Comparison of ENCODE assay signal across 18 cellular contexts in genomic region chr9:20593551-20593950, GRCh38. TPM values are rescaled to one million over a fixed set of nuclear protein-coding genes. Genes with fewer than 3 reads are reported as not detected.
A peak's percentile ranks its signal among the peaks of the same experiment; 100 is the strongest.
DNase-seq lines count a peak whose midpoint lies in the region; ATAC-seq and TF ChIP-seq lines count a peak whose summit lies in the region.
"Had no signal": no experiment of that assay in that cellular context is flagged by ENCODE, and none has a peak within 500 bp of the region (broad histone marks: within the 10 kb centered on the region; RNA-seq: fewer than 3 reads in every experiment).

No MANE protein-coding gene starts in this region.

- no CpG with 5 or more reads among the region's 2 CpGs for WGBS in trophoblast cell (ENCODE audit: extremely low coverage, insufficient coverage, insufficient read length)

- no peak overlapping the region for H3K9ac ChIP-seq in fibroblast of lung (ENCODE audit: insufficient read depth, low read length)
- H3K9ac ChIP-seq in trophoblast cell (ENCODE audit: low read length): no peak overlapping the region
- H3K9ac ChIP-seq: parathyroid adenoma had no signal

- H2AFZ ChIP-seq in fibroblast of lung (ENCODE audit: low read length): no peak overlapping the region
- no peak overlapping the region for H2AFZ ChIP-seq in trophoblast cell (ENCODE audit: insufficient read depth, low read length, poor library complexity)
- H2AFZ ChIP-seq: parathyroid adenoma had no signal

- DNase-seq in EL (peak; percentile 61), RPMI7951 (ENCODE audit: low read depth) (peak; percentile 26), fibroblast of lung (ENCODE audit: low read depth in 2 of 2) (peak; percentile 76 to 85), putamen (ENCODE audit: low spot score) (peak; percentile 61), trophoblast cell (no peak), cerebellar nuclear complex (lab: John Stamatoyannopoulos, UW) (no peak)
- DNase-seq: activated CD4-positive, CD25-positive, alpha-beta regulatory T cell; activated CD8-positive, alpha-beta memory T cell treated with anti-CD3 and anti-CD28 coated beads, Interleukin-2, amount 50 U/mL, for 48 hours; adrenal gland; effector memory CD4-positive, alpha-beta T cell; Kasumi-1; mesendoderm; stimulated activated CD4-positive, alpha-beta T cell treated with anti-CD3 and anti-CD28 coated beads, Interleukin-4, amount 100 ng/mL, for 1 hour; stimulated activated naive CD4-positive, alpha-beta T cell treated with Interleukin-2 at 50 U/mL for 16 hours had no signal

- H3K4ac ChIP-seq in trophoblast cell (ENCODE audit: low read depth, low read length): no peak overlapping the region

- TF ChIP-seq CTCF in fibroblast of lung (conservative IDR thresholded peaks at IDR 0.05 in 1 of 2, IDR thresholded peaks at IDR 0.05 in 1 of 2; ENCODE audit: low read depth in 1 of 2, low read length in 2 of 2): no peak

- no peak overlapping the region for H3K14ac ChIP-seq in trophoblast cell (ENCODE audit: low read length)

- H2BK12ac ChIP-seq in trophoblast cell (ENCODE audit: low read length): no peak overlapping the region

- H3K27ac ChIP-seq in fibroblast of lung (ENCODE audit: insufficient read depth, low read length) (peak overlapping the region; percentile 39), trophoblast cell (ENCODE audit: low read depth, low read length) (no peak overlapping the region)
- H3K27ac ChIP-seq: adrenal gland, C4-2B, parathyroid adenoma had no signal

- H2BK5ac ChIP-seq in trophoblast cell (ENCODE audit: low read depth, low read length, poor library complexity): no peak overlapping the region

- no peak for ATAC-seq in GM18502 (IDR thresholded peaks at IDR 0.05; ENCODE audit: poor library complexity, unreplicated experiment)
- no peak for ATAC-seq in HG03108 (IDR thresholded peaks at IDR 0.05; ENCODE audit: unreplicated experiment)

- H4K12ac ChIP-seq in trophoblast cell (ENCODE audit: low read depth, low read length): no peak overlapping the region

- no peaks in the 10 kb centered on the region for H3K79me1 ChIP-seq in trophoblast cell (ENCODE audit: low read length)

- peaks cover 6% of the 10 kb centered on the region for H3K79me2 ChIP-seq in fibroblast of lung (ENCODE audit: control insufficient read depth, insufficient read depth, low read length)
- no peaks in the 10 kb centered on the region for H3K79me2 ChIP-seq in trophoblast cell (ENCODE audit: control insufficient read depth, insufficient read depth, low read length, poor library complexity)

- H3K9me3 ChIP-seq in fibroblast of lung (ENCODE audit: control insufficient read depth, insufficient read depth, low read depth, low read length) (no peaks in the 10 kb centered on the region), trophoblast cell (ENCODE audit: insufficient read depth, low read depth, low read length) (no peaks in the 10 kb centered on the region)
- H3K9me3 ChIP-seq: adrenal gland had no signal

- H3K4me3 ChIP-seq in fibroblast of lung (replicated peaks in 1 of 4; ENCODE audit: control extremely low read depth in 1 of 4, insufficient read depth in 1 of 4, low read depth in 3 of 4, low read length in 4 of 4) (no peak overlapping the region), trophoblast cell (ENCODE audit: low read depth, low read length) (no peak overlapping the region)
- H3K4me3 ChIP-seq: adrenal gland had no signal

- H4K91ac ChIP-seq in trophoblast cell (ENCODE audit: low read depth, low read length): no peak overlapping the region

- no peak overlapping the region for H2BK120ac ChIP-seq in trophoblast cell (ENCODE audit: insufficient read depth, low read length, poor library complexity)

- no peak overlapping the region for H3K4me2 ChIP-seq in fibroblast of lung (ENCODE audit: extremely low read depth, insufficient read depth, low read length)
- H3K4me2 ChIP-seq in trophoblast cell (ENCODE audit: low read length): no peak overlapping the region

- no peak overlapping the region for H4K8ac ChIP-seq in trophoblast cell (ENCODE audit: low read depth, low read length)

- H3K27me3 ChIP-seq in fibroblast of lung (ENCODE audit: control insufficient read depth, insufficient read depth, low read length) (no peaks in the 10 kb centered on the region), trophoblast cell (ENCODE audit: insufficient read depth, low read length) (no peaks in the 10 kb centered on the region)
- H3K27me3 ChIP-seq: adrenal gland had no signal

- no peak overlapping the region for H3K23ac ChIP-seq in trophoblast cell (ENCODE audit: low read length)

- H2AK5ac ChIP-seq in trophoblast cell (ENCODE audit: low read length): no peak overlapping the region

- H3K18ac ChIP-seq in trophoblast cell (ENCODE audit: low read length): no peak overlapping the region

- H3K36me3 ChIP-seq in fibroblast of lung (ENCODE audit: control insufficient read depth, insufficient read depth, low read length) (no peaks in the 10 kb centered on the region), trophoblast cell (ENCODE audit: control insufficient read depth in 1 of 2, insufficient read depth in 2 of 2, low read length in 2 of 2) (no peaks in the 10 kb centered on the region)
- H3K36me3 ChIP-seq: adrenal gland had no signal

- H4K20me1 ChIP-seq in fibroblast of lung (ENCODE audit: control insufficient read depth, extremely low read depth, insufficient read depth, low read length): no peaks in the 10 kb centered on the region

- H3K4me1 ChIP-seq in fibroblast of lung (ENCODE audit: control insufficient read depth, extremely low read depth, insufficient read depth, low read length) (peaks cover 13% of the 10 kb centered on the region), trophoblast cell (ENCODE audit: control insufficient read depth in 1 of 2, insufficient read depth in 2 of 2, low read length in 2 of 2) (no peaks in the 10 kb centered on the region)
- H3K4me1 ChIP-seq: parathyroid adenoma had no signal

RNA-seq across cellular contexts. Expression of gene MLLT3, which starts 28.7 kb away (rescaled TPM):
- total RNA-seq in RPMI7951 (2014; rRNA removed; shearing (Covaris generic)): 16.1 and 18.3 TPM in 2 replicates
- 36.5 and 43.8 TPM in 2 replicates for total RNA-seq in fibroblast of lung
- 21.7 and 37.3 TPM in 2 replicates for polyA plus RNA-seq in fibroblast of lung
- 15.5 and 21.4 TPM in 2 replicates for polyA plus RNA-seq in fibroblast of lung (2012)
- 5.7 and 18.6 TPM in 2 replicates for polyA minus RNA-seq in fibroblast of lung (ENCODE audit: low replicate concordance)
- 3.1 and 3.7 TPM in 2 replicates for polyA plus RNA-seq in trophoblast cell (2013)

Comparison
In these comparisons a context has a peak if more than half of its experiments do, and no peak if none do; other contexts are left out.
1. DNase-seq: peak in EL (single experiment), RPMI7951 (single experiment), fibroblast of lung (2 of 2) and putamen (single experiment); none in trophoblast cell (0 of 2) and cerebellar nuclear complex (0 of 2).